19 cellular contexts compared by ENCODE assay signal in the genomic region with DNA sequence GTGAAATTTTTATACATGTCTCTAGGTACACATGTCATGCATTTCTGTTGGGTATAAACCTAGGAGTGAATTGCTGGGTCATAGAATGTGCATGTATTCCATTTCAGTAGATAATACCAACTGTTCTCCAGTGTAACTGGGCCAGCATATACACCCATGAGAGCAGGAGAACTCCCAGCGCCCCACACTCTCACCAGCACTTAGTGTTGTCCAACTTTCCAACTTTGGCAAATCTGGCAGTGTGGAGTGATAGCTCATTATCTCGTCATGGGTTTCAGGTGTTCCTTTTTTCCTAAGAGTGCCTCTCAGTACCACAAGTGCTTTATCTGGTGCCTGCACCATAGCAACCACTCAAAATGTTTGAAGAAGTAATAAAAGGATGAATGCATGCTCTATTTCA.
"Had no signal": no experiment of that assay in that cellular context is flagged by ENCODE, and none has a peak within 500 bp of the region (broad histone marks: within the 10 kb centered on the region; RNA-seq: fewer than 3 reads in every experiment).

No MANE protein-coding gene starts in this region.

- ATAC-seq: activated T-cell treated with anti-CD3 and anti-CD28 coated beads, Interleukin-2, amount 50 U/mL, for 4 hours; activated T-helper 17 cell treated with anti-CD3 and anti-CD28 coated beads, Interleukin-2, amount 50 U/mL, for 72 hours; Right ventricle myocardium inferior had no signal

- DNase-seq: activated CD4-positive, alpha-beta memory T cell treated with anti-CD3 and anti-CD28 coated beads for 36 hours; activated CD4-positive, alpha-beta T cell treated with anti-CD3 and anti-CD28 coated beads, Interleukin-2, amount 10 ng/mL, durations not matched to agents 7 days and 5 days; activated CD4-positive, CD25-positive, alpha-beta regulatory T cell; activated CD8-positive, alpha-beta memory T cell treated with anti-CD3 and anti-CD28 coated beads for 24 hours; activated gamma-delta T cell; activated naive CD4-positive, alpha-beta T cell treated with anti-CD3 and anti-CD28 coated beads for 36 hours; activated T-cell treated with anti-CD3 and anti-CD28 coated beads, Interleukin-2, amount 50 U/mL, for 4 hours; amygdala; cortex of kidney; NCI-H1092; NCI-H1436; NCI-H1694 treated with DMSO at 0.1 percent for 48 hours; NCI-H226; NCI-H510A treated with DMSO at 0.1 percent for 48 hours; NCI-H69; RPMI8226; T-helper 1 cell had no signal
